12 cellular contexts compared by ENCODE assay signal in genomic region chr12:31245822-31246469, GRCh38.
DNase-seq lines count a peak whose midpoint lies in the region; ATAC-seq, FAIRE-seq and TF ChIP-seq lines count a peak whose summit lies in the region.
"Had no signal": no experiment of that assay in that cellular context is flagged by ENCODE, and none has a peak within 500 bp of the region (broad histone marks: within the 10 kb centered on the region; RNA-seq: fewer than 3 reads in every experiment).

No MANE protein-coding gene starts in this region.

- H3K4me3 ChIP-seq in HepG2 (replicated peaks in 1 of 3; ENCODE audit: insufficient read depth in 1 of 3, low read depth in 2 of 3, low read length in 3 of 3) (peak overlapping the region; percentile 6 to 31 (median 24); a peak in 2 of 6 replicates), right lobe of liver (no peak overlapping the region), hepatocyte (no peak overlapping the region)
- H3K4me3 ChIP-seq: adrenal gland, Peyer's patch, thyroid gland had no signal

- peak; percentile 72 for FAIRE-seq in HepG2 (lab: Jason Lieb, UNC)

- no peak overlapping the region for H3K27ac ChIP-seq in HepG2 (ENCODE audit: extremely low read length, insufficient read depth, low read length)
- no peak overlapping the region for H3K27ac ChIP-seq in right lobe of liver
- no peak overlapping the region for H3K27ac ChIP-seq in hepatocyte
- H3K27ac ChIP-seq: adrenal gland, Peyer's patch, thyroid gland had no signal

- peak overlapping the region; percentile 25; the same call in 1 of the 2 replicates for H3K27ac Mint-ChIP-seq in WTC11
- no peak overlapping the region for H3K27ac Mint-ChIP-seq in activated naive CD4-positive, alpha-beta T cell treated with anti-CD3 and anti-CD28 coated beads for 36 hours

- no peaks in the 10 kb centered on the region for H3K36me3 Mint-ChIP-seq in WTC11
- no peaks in the 10 kb centered on the region for H3K36me3 Mint-ChIP-seq in activated naive CD4-positive, alpha-beta T cell treated with anti-CD3 and anti-CD28 coated beads for 36 hours (ENCODE audit: low read depth)

- H3K27me3 Mint-ChIP-seq in WTC11 (ENCODE audit: low read depth) = no peaks in the 10 kb centered on the region
- H3K27me3 Mint-ChIP-seq in activated naive CD4-positive, alpha-beta T cell treated with anti-CD3 and anti-CD28 coated beads for 36 hours (ENCODE audit: low read depth) = no peaks in the 10 kb centered on the region

- peak overlapping the region; percentile 17 for H2AFZ ChIP-seq in HepG2 (ENCODE audit: low read length)
- H2AFZ ChIP-seq in hepatocyte = no peak overlapping the region

- TF ChIP-seq CTCF in HepG2 (CRISPR knock-in tag; IDR thresholded peaks at IDR 0.05) = peak; percentile 70
- no peak for TF ChIP-seq CTCF in right lobe of liver (IDR thresholded peaks at IDR 0.05)
- no peak for TF ChIP-seq CTCF in WTC11 (IDR thresholded peaks at IDR 0.05)
- TF ChIP-seq CTCF in hepatocyte (IDR thresholded peaks at IDR 0.05; ENCODE audit: poor library complexity) = peak; percentile 34

- 37% methylated on average over 14 of the region's 15 CpGs for WGBS in HepG2 (ENCODE audit: low lambda C conversion rate)
- WGBS in right lobe of liver (ENCODE audit: insufficient coverage, low coverage, low lambda C conversion rate, missing lambda C conversion rate) = 86% methylated on average over 8 of the region's 15 CpGs
- WGBS in hepatocyte (ENCODE audit: low lambda C conversion rate, missing lambda C conversion rate) = 80% methylated on average over 15 of the region's 15 CpGs

- ATAC-seq in HepG2 (peak; percentile 96), right lobe of liver (no peak), WTC11 (peak; percentile 88), HG03045 (IDR thresholded peaks at IDR 0.05; ENCODE audit: unreplicated experiment) (no peak)

- H3K36me3 ChIP-seq in HepG2 (replicated peaks in 1 of 2; ENCODE audit: control insufficient read depth in 1 of 2, insufficient read depth in 2 of 2, low read length in 2 of 2) = no peaks in the 10 kb centered on the region
- no peaks in the 10 kb centered on the region for H3K36me3 ChIP-seq in right lobe of liver
- no peaks in the 10 kb centered on the region for H3K36me3 ChIP-seq in hepatocyte (replicated peaks; ENCODE audit: insufficient read depth, low read depth)
- H3K36me3 ChIP-seq: adrenal gland, Peyer's patch, thyroid gland had no signal

- no peaks in the 10 kb centered on the region for H3K9me3 Mint-ChIP-seq in WTC11
- H3K9me3 Mint-ChIP-seq in activated naive CD4-positive, alpha-beta T cell treated with anti-CD3 and anti-CD28 coated beads for 36 hours = no peaks in the 10 kb centered on the region

- H3K27me3 ChIP-seq in HepG2 (ENCODE audit: control insufficient read depth in 1 of 2, insufficient read depth in 2 of 2, low read length in 2 of 2) (peaks cover 0 to 11% of the 10 kb centered on the region in 2 experiments; a peak in 2 of 5 replicates), right lobe of liver (no peaks in the 10 kb centered on the region), hepatocyte (no peaks in the 10 kb centered on the region)
- H3K27me3 ChIP-seq: Peyer's patch, thyroid gland had no signal

- peak; percentile 44 for DNase-seq in HepG2 (ENCODE audit: low spot score)
- no peak for DNase-seq in right lobe of liver
- DNase-seq in WTC11 (ENCODE audit: low spot score) = no peak
- no peak for DNase-seq in hepatocyte (ENCODE audit: low spot score)
- no peak for DNase-seq in stimulated activated CD4-positive, alpha-beta T cell treated with anti-CD3 and anti-CD28 coated beads, Interleukin-4, amount 100 ng/mL, for 4 hours
- no peak for DNase-seq in hepatic stellate cell (ENCODE audit: low spot score)
- no peak for DNase-seq in activated naive CD4-positive, alpha-beta T cell treated with anti-CD3 and anti-CD28 coated beads for 36 hours
- DNase-seq: adrenal gland, NCI-H1417 treated with DMSO at 0.1 percent for 48 hours, Peyer's patch, thyroid gland had no signal

- H4K20me1 ChIP-seq in HepG2 (ENCODE audit: insufficient read depth, low read length) (no peaks in the 10 kb centered on the region), hepatocyte (ENCODE audit: insufficient read depth, poor library complexity, severe bottlenecking) (no peaks in the 10 kb centered on the region)

- BruUV-seq in HepG2 (replicated peaks; lab: Mats Ljungman, UMichigan) = no TSS peak

- TF ChIP-seq RAD21 in HepG2 (CRISPR knock-in tag; IDR thresholded peaks at IDR 0.05) = 0 out of 2 replicates have a peak, but pooled peaks have one; percentile 34

- no peaks in the 10 kb centered on the region for H3K9me2 ChIP-seq in hepatocyte (replicated peaks; ENCODE audit: insufficient read depth)

- in situ Hi-C loops in HepG2 (cut with HindIII; ENCODE audit: extremely low pct_ligation_motif_present, low pct_unique_long_range_greater_than_20kb) = no loop called here

- H3K4me2 ChIP-seq in HepG2 (ENCODE audit: low read depth, low read length) (peak overlapping the region; percentile 78), hepatocyte (no peak overlapping the region)

- TF ChIP-seq POLR2A in HepG2 (IDR thresholded peaks at IDR 0.05; ENCODE audit: insufficient read depth in 1 of 2, low read depth in 2 of 2, low read length in 2 of 2) (no peak), right lobe of liver (IDR thresholded peaks at IDR 0.05) (no peak)

- H3K4me1 Mint-ChIP-seq in WTC11 = peaks cover 12% of the 10 kb centered on the region
- no peaks in the 10 kb centered on the region for H3K4me1 Mint-ChIP-seq in activated naive CD4-positive, alpha-beta T cell treated with anti-CD3 and anti-CD28 coated beads for 36 hours (ENCODE audit: low read depth)

- no peak overlapping the region for H3K4me3 Mint-ChIP-seq in WTC11
- H3K4me3 Mint-ChIP-seq in activated naive CD4-positive, alpha-beta T cell treated with anti-CD3 and anti-CD28 coated beads for 36 hours = no peak overlapping the region

- no peak for TF ChIP-seq EP300 in HepG2 (IDR thresholded peaks at IDR 0.05; ENCODE audit: low read depth in 2 of 2, low read length in 2 of 2)
- TF ChIP-seq EP300 in HepG2 (CRISPR knock-in tag; IDR thresholded peaks at IDR 0.05; ENCODE audit: borderline replicate concordance) = no peak

- intact Hi-C loops in HepG2 (cut with micrococcal nuclease; ENCODE audit: unreplicated experiment) (loop anchor here (10.0 kb wide), 1 partner anchor 261 kb away; no protein-coding TSS in a partner anchor), right lobe of liver (cut with DNase I) (no loop called here)
- intact Hi-C loops in activated naive CD4-positive, alpha-beta T cell treated with anti-CD3 and anti-CD28 coated beads for 36 hours (cut with micrococcal nuclease) = no loop called here

- H3K9ac ChIP-seq in HepG2 (ENCODE audit: insufficient read depth, low read depth, low read length) = peak overlapping the region; percentile 31; the same call in 1 of the 2 replicates

- H3K4me1 ChIP-seq in HepG2 (ENCODE audit: insufficient read depth, low read length) (peaks cover 13% of the 10 kb centered on the region), right lobe of liver (no peaks in the 10 kb centered on the region), hepatocyte (ENCODE audit: insufficient read depth) (no peaks in the 10 kb centered on the region)
- H3K4me1 ChIP-seq: adrenal gland, Peyer's patch, thyroid gland had no signal

- H3K79me2 ChIP-seq in HepG2 (ENCODE audit: insufficient read depth, low read length) (no peaks in the 10 kb centered on the region), hepatocyte (no peaks in the 10 kb centered on the region)

- POLR2A ChIA-PET in HepG2 (lab: Yijun Ruan, JAX) = no interaction called here
- POLR2A ChIA-PET in WTC11 (lab: Charles Lee) = no interaction called here

- CTCF ChIA-PET in HepG2 (lab: Yijun Ruan, JAX; ENCODE audit: low intra/inter-chr PET ratio, low total read pairs) = interaction anchor here (0.9 kb wide), 1 partner anchor 394 kb away, joined by 3 read pairs; no protein-coding TSS in a partner anchor
- CTCF ChIA-PET in WTC11 (lab: Charles Lee) = interaction anchor here (0.6 to 3.1 kb wide), 7 partner anchors 9 to 395 kb away, joined by 3 to 18 read pairs (median 4); no protein-coding TSS in a partner anchor
- CTCF ChIA-PET in activated naive CD4-positive, alpha-beta T cell treated with anti-CD3 and anti-CD28 coated beads for 36 hours (lab: Charles Lee) = interaction anchor here (0.9 to 1.0 kb wide), 2 partner anchors 9 to 26 kb away, joined by 3 read pairs; no protein-coding TSS in a partner anchor

- H3K9me3 ChIP-seq in HepG2 (ENCODE audit: low read length) (no peaks in the 10 kb centered on the region), right lobe of liver (no peaks in the 10 kb centered on the region), hepatocyte (ENCODE audit: low read depth) (no peaks in the 10 kb centered on the region)
- H3K9me3 ChIP-seq: adrenal gland, Peyer's patch, thyroid gland had no signal

TF ChIP-seq in HepG2, 621 proteins besides CTCF, POLR2A, EP300 and RAD21 (continues in another document):
- no peak for TF ChIP-seq THAP11 (CRISPR knock-in tag; IDR thresholded peaks at IDR 0.05)
- TF ChIP-seq SMC3 (IDR thresholded peaks at IDR 0.05; ENCODE audit: low read length) = peak; percentile 37; the same call in 1 of the 2 replicates
- no peak for TF ChIP-seq THYN1 (CRISPR knock-in tag; IDR thresholded peaks at IDR 0.05; ENCODE audit: borderline replicate concordance, low read depth)
- TF ChIP-seq XRCC5 (optimal IDR thresholded peaks at IDR 0.05; ENCODE audit: low read length) = peak; percentile 11

TF ChIP-seq in WTC11, 78 proteins besides CTCF, POLR2A, EP300 and RAD21:
- TF ChIP-seq ZNF219 (CRISPR knock-in tag; IDR thresholded peaks at IDR 0.05; ENCODE audit: borderline replicate concordance) (no peak), ZSCAN18 (CRISPR knock-in tag; IDR thresholded peaks at IDR 0.05) (no peak)
TF ChIP-seq in WTC11: peak in this region for 0.

Comparison
In these comparisons a context has a peak if more than half of its experiments do, and no peak if none do; other contexts are left out.
1. ATAC-seq: peak in HepG2 (single experiment) and WTC11 (single experiment); none in right lobe of liver (0 of 4) and HG03045 (single experiment).
2. H3K4me3 ChIP-seq: peak in HepG2 (3 of 3); none in right lobe of liver (0 of 3) and hepatocyte (single experiment).
3. CTCF ChIP-seq: peak in HepG2 (single experiment) and hepatocyte (single experiment); none in right lobe of liver (0 of 4) and WTC11 (single experiment).
4. Of the 50 proteins assayed by ChIP-seq in both HepG2 and WTC11: peak only in HepG2: CTCF; only in WTC11: none; in both: none; in neither: 48; mixed calls (peak in some experiments, not most) for 1.